In genomic region chrX:53254570-53255461, GRCh38 we compare ENCODE assay signal across 1 cellular context.
A peak's percentile ranks its signal among the peaks of the same experiment; 100 is the strongest.
TF ChIP-seq lines count a peak whose summit lies in the region.

No MANE protein-coding gene starts in this region.

TF ChIP-seq in K562, 482 proteins besides CTCF, POLR2A, EP300 and RAD21 (continued from another document):
- TF ChIP-seq MGA (IDR thresholded peaks at IDR 0.05), result 0 out of 2 replicates have a peak, but pooled peaks have one; percentile 24
- TF ChIP-seq MXD1 (CRISPR knock-in tag; IDR thresholded peaks at IDR 0.05; ENCODE audit: borderline replicate concordance, poor library complexity, severe bottlenecking), result no peak
- no peak for TF ChIP-seq ZNF431 (CRISPR knock-in tag; IDR thresholded peaks at IDR 0.05)
- TF ChIP-seq SREBF1 (IDR thresholded peaks at IDR 0.05; ENCODE audit: borderline replicate concordance, low read depth, low read length), result no peak
- TF ChIP-seq THRAP3 (IDR thresholded peaks at IDR 0.05; ENCODE audit: borderline replicate concordance), result 0 out of 2 replicates have a peak, but pooled peaks have one; percentile 29
- TF ChIP-seq TBP (optimal IDR thresholded peaks at IDR 0.05; ENCODE audit: low read depth, low read length), result peak; percentile 7
- TF ChIP-seq ERF (CRISPR knock-in tag; IDR thresholded peaks at IDR 0.05), result no peak
- no peak for TF ChIP-seq ETS2 (tag; IDR thresholded peaks at IDR 0.05; ENCODE audit: borderline replicate concordance, poor library complexity, severe bottlenecking)
- TF ChIP-seq ZNF146 (CRISPR knock-in tag; IDR thresholded peaks at IDR 0.05; ENCODE audit: unreplicated experiment), result no peak
- TF ChIP-seq POLR2G (IDR thresholded peaks at IDR 0.05; ENCODE audit: low read depth, low read length), result peak; percentile 57; the same call in 1 of the 2 replicates
- 0 out of 2 replicates have a peak, but pooled peaks have one; percentile 11 for TF ChIP-seq ZEB2 (IDR thresholded peaks at IDR 0.05)
- TF ChIP-seq ZNF512 (tag; IDR thresholded peaks at IDR 0.05), result 0 out of 2 replicates have a peak, but pooled peaks have one; percentile 56
- TF ChIP-seq CREB3 (tag; conservative IDR thresholded peaks at IDR 0.05; ENCODE audit: low read depth), result no peak
- no peak for TF ChIP-seq EGR1 (conservative IDR thresholded peaks at IDR 0.05)
- no peak for TF ChIP-seq KLF10 (CRISPR knock-in tag; IDR thresholded peaks at IDR 0.05)
- peak; percentile 58 for TF ChIP-seq RBFOX2 (IDR thresholded peaks at IDR 0.05; ENCODE audit: low read depth, low read length)
- TF ChIP-seq YY1 (IDR thresholded peaks at IDR 0.05; ENCODE audit: borderline replicate concordance in 1 of 3, control insufficient read depth in 1 of 3, extremely low read depth in 1 of 3, insufficient read depth in 3 of 3, insufficient read length in 1 of 3, insufficient replicate concordance in 2 of 3, low read depth in 1 of 3, low read length in 2 of 3), result peak in 2 of 3 experiments; percentile 33 to 85
- no peak for TF ChIP-seq ATF1 (CRISPR knock-in tag; IDR thresholded peaks at IDR 0.05)
- TF ChIP-seq ATF1 (tag; IDR thresholded peaks at IDR 0.05), result peak; percentile 12; the same call in 1 of the 2 replicates
